18 cellular contexts compared by ENCODE assay signal in the genomic region with DNA sequence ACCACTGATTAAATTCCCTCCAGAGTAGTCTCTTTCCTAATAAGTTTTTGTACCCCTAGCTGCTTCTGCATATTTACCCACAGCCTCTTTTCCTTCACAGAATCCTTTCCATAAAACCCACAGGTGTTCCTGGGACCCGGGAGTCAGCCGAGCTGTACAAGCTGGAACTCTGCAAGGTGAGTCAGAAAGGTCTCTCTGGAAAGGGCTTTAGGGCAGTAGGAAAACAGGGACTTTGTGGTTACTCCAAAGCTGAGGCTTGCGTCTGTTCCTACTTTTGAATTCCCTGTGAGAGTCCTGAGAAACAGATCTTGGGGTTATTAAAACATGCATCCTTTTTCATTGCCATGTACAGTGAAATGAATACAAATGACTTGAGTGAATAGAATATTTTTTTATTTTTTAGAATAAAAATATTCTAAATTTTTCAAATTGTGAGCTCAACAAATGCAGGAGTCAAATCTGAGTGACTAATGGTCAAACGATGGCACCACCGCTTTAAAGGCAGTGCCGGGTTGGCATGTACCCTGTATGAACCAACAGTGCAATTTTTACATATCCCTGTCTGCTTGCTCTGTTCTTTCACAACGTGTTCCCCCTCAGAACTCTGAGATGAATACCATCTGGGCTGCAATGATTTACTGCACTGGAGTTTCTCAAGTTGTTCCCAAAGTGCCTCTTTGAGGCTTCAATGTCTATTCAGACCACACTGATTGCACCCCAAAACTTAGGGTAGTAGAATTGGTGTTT.
DNase-seq lines count a peak whose midpoint lies in the region; ATAC-seq and TF ChIP-seq lines count a peak whose summit lies in the region.
"Had no signal": no experiment of that assay in that cellular context is flagged by ENCODE, and none has a peak within 500 bp of the region (broad histone marks: within the 10 kb centered on the region; RNA-seq: fewer than 3 reads in every experiment).

No MANE protein-coding gene starts in this region.

- no peaks in the 10 kb centered on the region for H3K9me3 ChIP-seq in vagina
- H3K9me3 ChIP-seq: HAP-1, Peyer's patch had no signal

- TF ChIP-seq POLR2A in vagina (IDR thresholded peaks at IDR 0.05): no peak

- no peak for ATAC-seq in HG02938 (IDR thresholded peaks at IDR 0.05; ENCODE audit: unreplicated experiment)

- no peaks in the 10 kb centered on the region for H3K27me3 ChIP-seq in vagina
- H3K27me3 ChIP-seq: Peyer's patch had no signal

- no peak overlapping the region for H3K27ac ChIP-seq in vagina
- H3K27ac ChIP-seq: Peyer's patch had no signal

- intact Hi-C loops in vagina (cut with DNase I): no loop called here

- TF ChIP-seq CTCF in fibroblast of villous mesenchyme (IDR thresholded peaks at IDR 0.05; ENCODE audit: insufficient read depth, low read depth, low read length) (no peak), vagina (IDR thresholded peaks at IDR 0.05) (no peak)

- peak; percentile 31 for DNase-seq in ELR (ENCODE audit: low read depth)
- DNase-seq in M059J (ENCODE audit: low read depth): peak; percentile 47
- DNase-seq in fibroblast of villous mesenchyme (ENCODE audit: low read depth): peak; percentile 50
- DNase-seq in renal cortical epithelial cell (ENCODE audit: low read depth): peak; percentile 4
- DNase-seq in vagina (ENCODE audit: extremely low spot score in 2 of 2): no peak
- DNase-seq in UCSD-AML1 (lab: John Stamatoyannopoulos, UW; ENCODE audit: unreplicated experiment): no peak
- DNase-seq: ACHN, AML-193, DMS 273 treated with DMSO at 0.1 percent for 48 hours, DND-41, NCI-H1105, NCI-H2081, NCI-H2171 treated with DMSO at 0.1 percent for 48 hours, NCI-H446, NCI-H526 treated with DMSO at 0.1 percent for 48 hours, Peyer's patch had no signal

- H3K4me1 ChIP-seq in vagina: no peaks in the 10 kb centered on the region
- H3K4me1 ChIP-seq: HAP-1, Peyer's patch had no signal

- H3K4me3 ChIP-seq in fibroblast of villous mesenchyme (ENCODE audit: low read depth, low read length): no peak overlapping the region
- H3K4me3 ChIP-seq in vagina: no peak overlapping the region
- H3K4me3 ChIP-seq: HAP-1, Peyer's patch had no signal

- H3K36me3 ChIP-seq in vagina: no peaks in the 10 kb centered on the region
- H3K36me3 ChIP-seq: HAP-1, Peyer's patch had no signal

Comparison
In these comparisons a context has a peak if more than half of its experiments do, and no peak if none do; other contexts are left out.
1. DNase-seq: peak in ELR (single experiment), M059J (single experiment), fibroblast of villous mesenchyme (single experiment) and renal cortical epithelial cell (single experiment); none in vagina (0 of 2) and UCSD-AML1 (single experiment).